Comparison of ENCODE assay signal across 8 cellular contexts in genomic region chr3:190701096-190701532, GRCh38.
A peak's percentile ranks its signal among the peaks of the same experiment; 100 is the strongest.
DNase-seq lines count a peak whose midpoint lies in the region; ATAC-seq, FAIRE-seq and TF ChIP-seq lines count a peak whose summit lies in the region.

No MANE protein-coding gene starts in this region.

- TF ChIP-seq CTCF in AG10803 (conservative IDR thresholded peaks at IDR 0.05; ENCODE audit: low read length): peak; percentile 68

- no peak overlapping the region for H3K4me3 ChIP-seq in AG10803 (ENCODE audit: low read length)

- FAIRE-seq in islet of Langerhans (lab: Jason Lieb, UNC): peak; percentile 89

- DNase-seq in AG10803 (ENCODE audit: low read depth) (peak; percentile 51), NCI-H1417 treated with DMSO at 0.1 percent for 48 hours (lab: John Stamatoyannopoulos, UW) (peak; percentile 5), amniotic epithelial cell (ENCODE audit: low read depth) (peak; percentile 86), NCI-H187 treated with DMSO at 0.1 percent for 48 hours (lab: John Stamatoyannopoulos, UW) (no peak)

- ATAC-seq in GM18867 (IDR thresholded peaks at IDR 0.05; ENCODE audit: unreplicated experiment): peak; percentile 68
- no peak for ATAC-seq in HG02885 (IDR thresholded peaks at IDR 0.05; ENCODE audit: poor library complexity, unreplicated experiment)
- ATAC-seq in GM19324 (IDR thresholded peaks at IDR 0.05; ENCODE audit: low FRiP score, unreplicated experiment): no peak
